In genomic region chr19:38191747-38192146, GRCh38 we compare ENCODE assay signal across 28 cellular contexts. TPM values are rescaled to one million over a fixed set of nuclear protein-coding genes. Genes with fewer than 3 reads are reported as not detected.
"Had no signal": no experiment of that assay in that cellular context is flagged by ENCODE, and none has a peak within 500 bp of the region (broad histone marks: within the 10 kb centered on the region; RNA-seq: fewer than 3 reads in every experiment).

No MANE protein-coding gene starts in this region.

- H3K9me3 Mint-ChIP-seq: activated T-cell treated with anti-CD3 and anti-CD28 coated beads, Interleukin-2, amount 50 U/mL, for 24 hours; activated T-cell treated with anti-CD3 and anti-CD28 coated beads, Interleukin-2, amount 50 U/mL, for 72 hours; brain had no signal

- DNase-seq: activated CD4-positive, alpha-beta memory T cell treated with anti-CD3 and anti-CD28 coated beads, Interleukin-2, amount 10 ng/mL, durations not matched to agents 7 days and 5 days; activated CD4-positive, alpha-beta T cell treated with anti-CD3 and anti-CD28 coated beads for 1 hour; activated CD4-positive, alpha-beta T cell treated with anti-CD3 and anti-CD28 coated beads for 4 hours; activated CD4-positive, alpha-beta T cell treated with anti-CD3 and anti-CD28 coated beads, Interleukin-2, amount 10 ng/mL, durations not matched to agents 7 days and 5 days; activated CD4-positive, alpha-beta T cell treated with anti-CD3 and anti-CD28 coated beads, Interleukin-2, amount 50 U/mL, for 4 hours; activated CD8-positive, alpha-beta memory T cell treated with anti-CD3 and anti-CD28 coated beads, Interleukin-2, amount 50 U/mL, for 48 hours; activated gamma-delta T cell; activated naive CD4-positive, alpha-beta T cell; activated naive CD4-positive, alpha-beta T cell treated with anti-CD3 and anti-CD28 coated beads, Interleukin-2, amount 10 ng/mL, durations not matched to agents 7 days and 5 days; activated naive CD8-positive, alpha-beta T cell treated with anti-CD3 and anti-CD28 coated beads, Interleukin-2, amount 10 ng/mL, durations not matched to agents 7 days and 5 days; activated T-cell treated with anti-CD3 and anti-CD28 coated beads for 4 hours; activated T-cell treated with anti-CD3 and anti-CD28 coated beads, Interleukin-2, amount 50 U/mL, for 24 hours; activated T-cell treated with anti-CD3 and anti-CD28 coated beads, Interleukin-2, amount 50 U/mL, for 72 hours; central memory CD4-positive, alpha-beta T cell; cerebellar nuclear complex; colonic mucosa; effector CD8-positive, alpha-beta T cell; erythroblast; foreskin keratinocyte; gastrocnemius medialis; heart right ventricle; T-helper 2 cell had no signal

- H3K36me3 ChIP-seq: breast epithelium, cardiac muscle cell, colonic mucosa had no signal

- H3K27ac ChIP-seq: ascending aorta, breast epithelium, cardiac muscle cell, colonic mucosa, esophagus muscularis mucosa, foreskin keratinocyte, gastrocnemius medialis, heart right ventricle had no signal

- H3K27me3 ChIP-seq: ascending aorta, breast epithelium, cardiac muscle cell, colonic mucosa, esophagus muscularis mucosa, foreskin keratinocyte, gastrocnemius medialis, heart right ventricle had no signal

- ATAC-seq: activated naive CD4-positive, alpha-beta T cell treated with anti-CD3 and anti-CD28 coated beads, Interleukin-2, amount 50 U/mL, for 72 hours; activated T-cell treated with anti-CD3 and anti-CD28 coated beads, Interleukin-2, amount 50 U/mL, for 72 hours; foreskin keratinocyte; gastrocnemius medialis had no signal

- H3K4me3 ChIP-seq: ascending aorta, breast epithelium, cardiac muscle cell, colonic mucosa, esophagus muscularis mucosa, gastrocnemius medialis, heart right ventricle had no signal

- H3K4me1 ChIP-seq: ascending aorta, breast epithelium, colonic mucosa, esophagus muscularis mucosa had no signal

- H3K27ac Mint-ChIP-seq: activated CD4-positive, alpha-beta memory T cell treated with anti-CD3 and anti-CD28 coated beads, Interleukin-2, amount 10 ng/mL, durations not matched to agents 7 days and 5 days; activated CD4-positive, alpha-beta T cell treated with anti-CD3 and anti-CD28 coated beads, Interleukin-2, amount 10 ng/mL, durations not matched to agents 7 days and 5 days; activated naive CD4-positive, alpha-beta T cell treated with anti-CD3 and anti-CD28 coated beads, Interleukin-2, amount 10 ng/mL, durations not matched to agents 7 days and 5 days; activated naive CD4-positive, alpha-beta T cell treated with anti-CD3 and anti-CD28 coated beads, Interleukin-2, amount 50 U/mL, for 72 hours; activated naive CD8-positive, alpha-beta T cell treated with anti-CD3 and anti-CD28 coated beads, Interleukin-2, amount 10 ng/mL, durations not matched to agents 7 days and 5 days; activated T-cell treated with anti-CD3 and anti-CD28 coated beads, Interleukin-2, amount 50 U/mL, for 24 hours; activated T-cell treated with anti-CD3 and anti-CD28 coated beads, Interleukin-2, amount 50 U/mL, for 72 hours had no signal

- H3K9me3 ChIP-seq: ascending aorta, breast epithelium, colonic mucosa, esophagus muscularis mucosa, gastrocnemius medialis, heart right ventricle had no signal

- H3K27me3 Mint-ChIP-seq: activated CD4-positive, alpha-beta memory T cell treated with anti-CD3 and anti-CD28 coated beads, Interleukin-2, amount 10 ng/mL, durations not matched to agents 7 days and 5 days; activated CD4-positive, alpha-beta T cell treated with anti-CD3 and anti-CD28 coated beads, Interleukin-2, amount 10 ng/mL, durations not matched to agents 7 days and 5 days; activated naive CD4-positive, alpha-beta T cell treated with anti-CD3 and anti-CD28 coated beads, Interleukin-2, amount 10 ng/mL, durations not matched to agents 7 days and 5 days; activated naive CD8-positive, alpha-beta T cell treated with anti-CD3 and anti-CD28 coated beads, Interleukin-2, amount 10 ng/mL, durations not matched to agents 7 days and 5 days; activated T-cell treated with anti-CD3 and anti-CD28 coated beads, Interleukin-2, amount 50 U/mL, for 24 hours; brain had no signal

- H3K4me3 Mint-ChIP-seq: activated CD4-positive, alpha-beta memory T cell treated with anti-CD3 and anti-CD28 coated beads, Interleukin-2, amount 10 ng/mL, durations not matched to agents 7 days and 5 days; activated CD4-positive, alpha-beta T cell treated with anti-CD3 and anti-CD28 coated beads, Interleukin-2, amount 10 ng/mL, durations not matched to agents 7 days and 5 days; activated naive CD4-positive, alpha-beta T cell treated with anti-CD3 and anti-CD28 coated beads, Interleukin-2, amount 10 ng/mL, durations not matched to agents 7 days and 5 days; activated naive CD8-positive, alpha-beta T cell treated with anti-CD3 and anti-CD28 coated beads, Interleukin-2, amount 10 ng/mL, durations not matched to agents 7 days and 5 days; activated T-cell treated with anti-CD3 and anti-CD28 coated beads, Interleukin-2, amount 50 U/mL, for 24 hours; activated T-cell treated with anti-CD3 and anti-CD28 coated beads, Interleukin-2, amount 50 U/mL, for 72 hours; brain had no signal

- H3K4me1 Mint-ChIP-seq: activated CD4-positive, alpha-beta memory T cell treated with anti-CD3 and anti-CD28 coated beads, Interleukin-2, amount 10 ng/mL, durations not matched to agents 7 days and 5 days had no signal

RNA-seq across cellular contexts. Expression of gene DPF1, which starts 32.3 kb away (rescaled TPM):
- total RNA-seq: ascending aorta, breast epithelium, colonic mucosa, gastrocnemius medialis had no signal
